2 cellular contexts compared by ENCODE assay signal in genomic region chr6:38725414-38726183, GRCh38.
A peak's percentile ranks its signal among the peaks of the same experiment; 100 is the strongest.
TF ChIP-seq lines count a peak whose summit lies in the region.

No MANE protein-coding gene starts in this region.

TF ChIP-seq in GM23338, 12 proteins besides CTCF, POLR2A, EP300 and RAD21:
- no peak for TF ChIP-seq ZNF114 (CRISPR knock-in tag; IDR thresholded peaks at IDR 0.05)
- TF ChIP-seq ZNF331 (CRISPR knock-in tag; IDR thresholded peaks at IDR 0.05; ENCODE audit: low read depth) = no peak
- TF ChIP-seq POLR2AphosphoS5 (IDR thresholded peaks at IDR 0.05; ENCODE audit: low read depth) = no peak
- TF ChIP-seq REST (IDR thresholded peaks at IDR 0.05; ENCODE audit: unreplicated experiment) = no peak
- no peak for TF ChIP-seq ZNF462 (CRISPR knock-in tag; IDR thresholded peaks at IDR 0.05)
- TF ChIP-seq ETS1 (IDR thresholded peaks at IDR 0.05) = no peak
- no peak for TF ChIP-seq CREB1 (CRISPR knock-in tag; IDR thresholded peaks at IDR 0.05; ENCODE audit: low read depth)
- TF ChIP-seq EZH2 (IDR thresholded peaks at IDR 0.05; ENCODE audit: low read depth, unreplicated experiment) = no peak
- no peak for TF ChIP-seq JUNB (IDR thresholded peaks at IDR 0.05; ENCODE audit: unreplicated experiment)
- TF ChIP-seq EZH2phosphoT487 (IDR thresholded peaks at IDR 0.05; ENCODE audit: unreplicated experiment) = no peak
- TF ChIP-seq NANOG (IDR thresholded peaks at IDR 0.05; ENCODE audit: borderline replicate concordance) = no peak
- TF ChIP-seq STAT1 (IDR thresholded peaks at IDR 0.05; ENCODE audit: unreplicated experiment) = no peak
TF ChIP-seq in GM23338: peak in this region for 0.

TF ChIP-seq in endothelial cell of umbilical vein, 7 proteins besides CTCF, POLR2A, EP300 and RAD21:
- TF ChIP-seq MYC (IDR thresholded peaks at IDR 0.05; ENCODE audit: low read depth, low read length) = no peak
- TF ChIP-seq POLR2AphosphoS5 (IDR thresholded peaks at IDR 0.05; ENCODE audit: insufficient read depth, low read depth, low read length) = peak; percentile 29
TF ChIP-seq in endothelial cell of umbilical vein: peak in this region for 1.
